Comparison of ENCODE assay signal across 19 cellular contexts in the genomic region with DNA sequence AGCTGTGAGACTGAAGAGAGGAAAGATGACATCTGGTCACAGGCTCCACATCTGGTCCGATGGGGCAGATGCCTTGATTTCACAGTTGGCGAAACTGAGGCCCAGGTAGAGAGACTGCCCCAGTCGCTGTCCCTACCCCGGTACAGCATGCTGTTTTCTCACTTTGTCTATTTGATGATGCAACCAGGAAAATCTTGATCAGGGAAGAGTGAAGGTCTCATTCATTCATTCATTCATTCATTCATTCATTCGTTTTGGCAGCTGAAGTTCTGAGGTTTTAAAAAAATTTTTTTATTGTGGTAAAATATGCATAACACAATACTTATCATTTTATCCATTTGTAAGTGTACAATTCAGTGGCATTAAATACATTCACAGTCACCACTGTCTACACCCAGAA. TPM values are rescaled to one million over a fixed set of nuclear protein-coding genes. Genes with fewer than 3 reads are reported as not detected.
A peak's percentile ranks its signal among the peaks of the same experiment; 100 is the strongest.
DNase-seq lines count a peak whose midpoint lies in the region; ATAC-seq and TF ChIP-seq lines count a peak whose summit lies in the region.
"Had no signal": no experiment of that assay in that cellular context is flagged by ENCODE, and none has a peak within 500 bp of the region (broad histone marks: within the 10 kb centered on the region; RNA-seq: fewer than 3 reads in every experiment).

No MANE protein-coding gene starts in this region.

- no peaks in the 10 kb centered on the region for H3K9me3 Mint-ChIP-seq in activated naive CD4-positive, alpha-beta T cell treated with anti-CD3 and anti-CD28 coated beads, Interleukin-2, amount 50 U/mL, for 72 hours
- H3K9me3 Mint-ChIP-seq in activated naive CD4-positive, alpha-beta T cell treated with anti-CD3 and anti-CD28 coated beads for 36 hours = no peaks in the 10 kb centered on the region
- H3K9me3 Mint-ChIP-seq in T-cell = no peaks in the 10 kb centered on the region
- H3K9me3 Mint-ChIP-seq in endothelial cell (ENCODE audit: unreplicated experiment) = no peaks in the 10 kb centered on the region
- no peaks in the 10 kb centered on the region for H3K9me3 Mint-ChIP-seq in stimulated activated naive B cell treated with anti-CD40 and anti-IgM and Interleukin-4, amounts not matched to agents 10 μg/mL and 1 μg/mL and 100 μg/mL, for 72 hours
- no peaks in the 10 kb centered on the region for H3K9me3 Mint-ChIP-seq in T-helper 2 cell treated with Interferon-gamma antibody and Interleukin-4, amounts not matched to agents 5 μg/mL and 100 μg/mL, for 36 hours

- POLR2A ChIA-PET in T-cell (lab: Charles Lee) = interaction anchor here in 1 of 2 donors (0.6 kb wide), 1 partner anchor 12 kb away, joined by 3 read pairs; no protein-coding TSS in a partner anchor

- H3K27me3 Mint-ChIP-seq in activated naive CD4-positive, alpha-beta T cell treated with anti-CD3 and anti-CD28 coated beads for 36 hours (ENCODE audit: low read depth) = no peaks in the 10 kb centered on the region
- H3K27me3 Mint-ChIP-seq in T-cell = no peaks in the 10 kb centered on the region
- peaks cover 7% of the 10 kb centered on the region for H3K27me3 Mint-ChIP-seq in endothelial cell (ENCODE audit: unreplicated experiment)
- no peaks in the 10 kb centered on the region for H3K27me3 Mint-ChIP-seq in stimulated activated naive B cell treated with anti-CD40 and anti-IgM and Interleukin-4, amounts not matched to agents 10 μg/mL and 1 μg/mL and 100 μg/mL, for 72 hours
- H3K27me3 Mint-ChIP-seq in T-helper 2 cell treated with Interferon-gamma antibody and Interleukin-4, amounts not matched to agents 5 μg/mL and 100 μg/mL, for 36 hours (ENCODE audit: low read depth) = no peaks in the 10 kb centered on the region

- peak overlapping the region; percentile 19 to 62 for H3K27ac Mint-ChIP-seq in activated naive CD4-positive, alpha-beta T cell treated with anti-CD3 and anti-CD28 coated beads, Interleukin-2, amount 50 U/mL, for 72 hours
- no peak overlapping the region for H3K27ac Mint-ChIP-seq in activated naive CD4-positive, alpha-beta T cell treated with anti-CD3 and anti-CD28 coated beads for 36 hours
- H3K27ac Mint-ChIP-seq in T-cell = peak overlapping the region; percentile 16 to 72
- peak overlapping the region; percentile 87 for H3K27ac Mint-ChIP-seq in endothelial cell (ENCODE audit: unreplicated experiment)
- H3K27ac Mint-ChIP-seq in stimulated activated naive B cell treated with anti-CD40 and anti-IgM and Interleukin-4, amounts not matched to agents 10 μg/mL and 1 μg/mL and 100 μg/mL, for 72 hours = peak overlapping the region; percentile 31
- no peak overlapping the region for H3K27ac Mint-ChIP-seq in T-helper 2 cell treated with Interferon-gamma antibody and Interleukin-4, amounts not matched to agents 5 μg/mL and 100 μg/mL, for 36 hours

- H3K4me1 Mint-ChIP-seq in activated naive CD4-positive, alpha-beta T cell treated with anti-CD3 and anti-CD28 coated beads for 36 hours (ENCODE audit: low read depth) = peaks cover 60% of the 10 kb centered on the region
- H3K4me1 Mint-ChIP-seq in T-cell (peaks cover 75 to 84% (median 82%) of the 10 kb centered on the region in 3 donors), endothelial cell (ENCODE audit: unreplicated experiment) (peaks cover 58% of the 10 kb centered on the region)
- H3K4me1 Mint-ChIP-seq in stimulated activated naive B cell treated with anti-CD40 and anti-IgM and Interleukin-4, amounts not matched to agents 10 μg/mL and 1 μg/mL and 100 μg/mL, for 72 hours = peaks cover 48 to 97% of the 10 kb centered on the region in 2 donors
- peaks cover 45% of the 10 kb centered on the region for H3K4me1 Mint-ChIP-seq in T-helper 2 cell treated with Interferon-gamma antibody and Interleukin-4, amounts not matched to agents 5 μg/mL and 100 μg/mL, for 36 hours (ENCODE audit: low read depth)

- DNase-seq in activated naive CD4-positive, alpha-beta T cell treated with anti-CD3 and anti-CD28 coated beads, Interleukin-2, amount 50 U/mL, for 72 hours (ENCODE audit: low spot score in 2 of 2) = no peak
- no peak for DNase-seq in activated naive CD4-positive, alpha-beta T cell treated with anti-CD3 and anti-CD28 coated beads for 36 hours
- DNase-seq in T-cell (no peak), endothelial cell (ENCODE audit: low spot score) (no peak), NCI-H1105 treated with DMSO at 0.1 percent for 48 hours (lab: John Stamatoyannopoulos, UW) (no peak)
- no peak for DNase-seq in stimulated activated naive B cell treated with anti-CD40 and anti-IgM and Interleukin-4, amounts not matched to agents 10 μg/mL and 1 μg/mL and 100 μg/mL, for 72 hours
- DNase-seq in T-helper 2 cell treated with Interferon-gamma antibody and Interleukin-4, amounts not matched to agents 5 μg/mL and 100 μg/mL, for 36 hours (ENCODE audit: low spot score) = no peak
- DNase-seq: 8988T, DMS79, GM23248, KG1, NCI-H1694 treated with DMSO at 0.1 percent for 48 hours, NCI-H2107, NCI-H510A, NCI-H774, SHP77, SK-N-SH had no signal

- intact Hi-C loops in activated naive CD4-positive, alpha-beta T cell treated with anti-CD3 and anti-CD28 coated beads for 36 hours (cut with micrococcal nuclease) = no loop called here

- H3K36me3 Mint-ChIP-seq in activated naive CD4-positive, alpha-beta T cell treated with anti-CD3 and anti-CD28 coated beads, Interleukin-2, amount 50 U/mL, for 72 hours = peaks cover 0 to 8% of the 10 kb centered on the region in 2 donors
- H3K36me3 Mint-ChIP-seq in activated naive CD4-positive, alpha-beta T cell treated with anti-CD3 and anti-CD28 coated beads for 36 hours (ENCODE audit: low read depth) = peaks cover 3% of the 10 kb centered on the region
- H3K36me3 Mint-ChIP-seq in T-cell (peaks cover 12% of the 10 kb centered on the region), endothelial cell (ENCODE audit: low read depth, unreplicated experiment) (peaks cover 7% of the 10 kb centered on the region)
- H3K36me3 Mint-ChIP-seq in stimulated activated naive B cell treated with anti-CD40 and anti-IgM and Interleukin-4, amounts not matched to agents 10 μg/mL and 1 μg/mL and 100 μg/mL, for 72 hours = peaks cover 6 to 29% of the 10 kb centered on the region in 2 donors
- H3K36me3 Mint-ChIP-seq in T-helper 2 cell treated with Interferon-gamma antibody and Interleukin-4, amounts not matched to agents 5 μg/mL and 100 μg/mL, for 36 hours (ENCODE audit: low read depth) = peaks cover 21% of the 10 kb centered on the region

- no peak overlapping the region for H3K4me3 Mint-ChIP-seq in activated naive CD4-positive, alpha-beta T cell treated with anti-CD3 and anti-CD28 coated beads for 36 hours
- H3K4me3 Mint-ChIP-seq in T-cell (no peak overlapping the region), endothelial cell (ENCODE audit: unreplicated experiment) (peak overlapping the region; percentile 38)
- no peak overlapping the region for H3K4me3 Mint-ChIP-seq in stimulated activated naive B cell treated with anti-CD40 and anti-IgM and Interleukin-4, amounts not matched to agents 10 μg/mL and 1 μg/mL and 100 μg/mL, for 72 hours
- no peak overlapping the region for H3K4me3 Mint-ChIP-seq in T-helper 2 cell treated with Interferon-gamma antibody and Interleukin-4, amounts not matched to agents 5 μg/mL and 100 μg/mL, for 36 hours

- ATAC-seq in activated naive CD4-positive, alpha-beta T cell treated with anti-CD3 and anti-CD28 coated beads, Interleukin-2, amount 50 U/mL, for 72 hours = no peak
- ATAC-seq in T-cell (replicated peaks in 1 of 4) (no peak), GM21786 (IDR thresholded peaks at IDR 0.05; ENCODE audit: unreplicated experiment) (no peak)
- ATAC-seq in stimulated activated naive B cell treated with anti-CD40 and anti-IgM and Interleukin-4, amounts not matched to agents 10 μg/mL and 1 μg/mL and 100 μg/mL, for 72 hours (replicated peaks) = no peak
- ATAC-seq: HCT116 had no signal

- no peak for TF ChIP-seq CTCF in endothelial cell (IDR thresholded peaks at IDR 0.05; ENCODE audit: unreplicated experiment)

- CTCF ChIA-PET in activated naive CD4-positive, alpha-beta T cell treated with anti-CD3 and anti-CD28 coated beads for 36 hours (lab: Charles Lee) = interaction anchor here (0.7 kb wide), 1 partner anchor 19 kb away, joined by 4 read pairs; no protein-coding TSS in a partner anchor
- CTCF ChIA-PET in T-cell (lab: Charles Lee) = interaction anchor here in 1 of 2 donors (0.6 kb wide), 1 partner anchor 251 kb away, joined by 4 read pairs; no protein-coding TSS in a partner anchor

RNA-seq across cellular contexts. Expression of a gene that starts 19.7 kb away (rescaled TPM):
- 10 to 100 TPM; 35.5 to 51.5 TPM for total RNA-seq in activated naive CD4-positive, alpha-beta T cell treated with anti-CD3 and anti-CD28 coated beads, Interleukin-2, amount 50 U/mL, for 72 hours
- total RNA-seq in activated naive CD4-positive, alpha-beta T cell treated with anti-CD3 and anti-CD28 coated beads for 36 hours = 10 to 100 TPM; 28.6 to 28.8 TPM
- 10 to 100 TPM; 39.8 to 55.9 (median 42.6) TPM for total RNA-seq in T-cell
- 98.9 TPM for total RNA-seq in endothelial cell (ENCODE audit: unreplicated experiment)

Comparison
In these comparisons a context has a peak if more than half of its experiments do, and no peak if none do; other contexts are left out.
1. H3K27ac Mint-ChIP-seq: peak in activated naive CD4-positive, alpha-beta T cell treated with anti-CD3 and anti-CD28 coated beads, Interleukin-2, amount 50 U/mL, for 72 hours (2 of 2), T-cell (2 of 2), endothelial cell (single experiment) and stimulated activated naive B cell treated with anti-CD40 and anti-IgM and Interleukin-4, amounts not matched to agents 10 μg/mL and 1 μg/mL and 100 μg/mL, for 72 hours (single experiment); none in activated naive CD4-positive, alpha-beta T cell treated with anti-CD3 and anti-CD28 coated beads for 36 hours (single experiment) and T-helper 2 cell treated with Interferon-gamma antibody and Interleukin-4, amounts not matched to agents 5 μg/mL and 100 μg/mL, for 36 hours (single experiment).